Comparison of ENCODE assay signal across 15 cellular contexts in the genomic region with DNA sequence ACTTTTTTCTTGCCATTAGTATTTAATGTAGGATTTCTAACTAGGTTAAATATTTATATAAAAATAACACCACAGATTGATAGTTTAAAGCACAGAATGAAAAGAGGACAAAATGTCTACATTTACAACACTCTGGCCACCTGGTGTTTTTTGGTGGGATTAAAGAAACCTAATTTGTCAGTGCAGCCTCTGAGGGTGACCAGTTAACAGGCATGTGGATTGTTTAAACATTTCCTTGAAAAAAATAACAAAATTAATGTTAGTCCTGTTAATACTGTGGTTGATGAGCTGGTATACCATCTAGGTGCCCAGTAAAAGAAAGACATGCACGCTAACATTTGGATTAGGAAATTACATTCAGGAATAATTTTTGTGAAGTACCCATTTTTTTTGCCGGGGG. TPM values are rescaled to one million over a fixed set of nuclear protein-coding genes. Genes with fewer than 3 reads are reported as not detected.
DNase-seq lines count a peak whose midpoint lies in the region; ATAC-seq, FAIRE-seq and TF ChIP-seq lines count a peak whose summit lies in the region.
"Had no signal": no experiment of that assay in that cellular context is flagged by ENCODE, and none has a peak within 500 bp of the region (broad histone marks: within the 10 kb centered on the region; RNA-seq: fewer than 3 reads in every experiment).

No MANE protein-coding gene starts in this region.

- no peak for TF ChIP-seq POLR2A in spleen (IDR thresholded peaks at IDR 0.05)

- CTCF ChIA-PET in T-cell (lab: Charles Lee), result no interaction called here

- no peak for DNase-seq in activated T-cell treated with anti-CD3 and anti-CD28 coated beads, Interleukin-2, amount 50 U/mL, for 72 hours
- no peak for DNase-seq in activated T-cell treated with anti-CD3 and anti-CD28 coated beads, Interleukin-2, amount 50 U/mL, for 48 hours
- DNase-seq in T-cell (no peak), fibroblast of villous mesenchyme (ENCODE audit: low read depth) (peak; percentile 64), spleen (no peak), SK-N-DZ (ENCODE audit: low spot score) (no peak), GM19239 (ENCODE audit: insufficient read length, low spot score) (no peak)
- DNase-seq: activated CD8-positive, alpha-beta memory T cell treated with anti-CD3 and anti-CD28 coated beads, Interleukin-2, amount 10 ng/mL, durations not matched to agents 7 days and 5 days; activated naive CD8-positive, alpha-beta T cell treated with anti-CD3 and anti-CD28 coated beads, Interleukin-2, amount 10 ng/mL, durations not matched to agents 7 days and 5 days; COR-L47; NCI-H1092 treated with DMSO at 0.1 percent for 48 hours; NCI-H82; WERI-Rb-1 had no signal

- intact Hi-C loops in spleen (cut with DNase I; ENCODE audit: low total_unique reads), result no loop called here

- no peaks in the 10 kb centered on the region for H3K27me3 Mint-ChIP-seq in activated T-cell treated with anti-CD3 and anti-CD28 coated beads, Interleukin-2, amount 50 U/mL, for 72 hours (ENCODE audit: low read depth)
- no peaks in the 10 kb centered on the region for H3K27me3 Mint-ChIP-seq in T-cell
- H3K27me3 Mint-ChIP-seq: activated CD8-positive, alpha-beta memory T cell treated with anti-CD3 and anti-CD28 coated beads, Interleukin-2, amount 10 ng/mL, durations not matched to agents 7 days and 5 days; activated naive CD8-positive, alpha-beta T cell treated with anti-CD3 and anti-CD28 coated beads, Interleukin-2, amount 10 ng/mL, durations not matched to agents 7 days and 5 days had no signal

- peaks cover 46% of the 10 kb centered on the region for H3K4me1 Mint-ChIP-seq in activated T-cell treated with anti-CD3 and anti-CD28 coated beads, Interleukin-2, amount 50 U/mL, for 72 hours (ENCODE audit: low read depth)
- peaks cover 45 to 56% (median 53%) of the 10 kb centered on the region in 3 donors for H3K4me1 Mint-ChIP-seq in T-cell

- peaks cover 17 to 36% of the 10 kb centered on the region in 2 donors for H3K36me3 Mint-ChIP-seq in activated T-cell treated with anti-CD3 and anti-CD28 coated beads, Interleukin-2, amount 50 U/mL, for 72 hours (ENCODE audit: insufficient read depth in 2 of 2)
- peaks cover 50% of the 10 kb centered on the region for H3K36me3 Mint-ChIP-seq in T-cell

- H3K36me3 ChIP-seq in spleen, result peaks cover 0 to 93% (median 37%) of the 10 kb centered on the region in 6 donors

- peak overlapping the region in 1 of 2 donors; percentile 17 for H3K4me3 Mint-ChIP-seq in activated T-cell treated with anti-CD3 and anti-CD28 coated beads, Interleukin-2, amount 50 U/mL, for 72 hours
- H3K4me3 Mint-ChIP-seq in T-cell, result peak overlapping the region in 1 of 3 donors; percentile 42
- H3K4me3 Mint-ChIP-seq: activated CD8-positive, alpha-beta memory T cell treated with anti-CD3 and anti-CD28 coated beads, Interleukin-2, amount 10 ng/mL, durations not matched to agents 7 days and 5 days; activated naive CD8-positive, alpha-beta T cell treated with anti-CD3 and anti-CD28 coated beads, Interleukin-2, amount 10 ng/mL, durations not matched to agents 7 days and 5 days had no signal

- H3K9me3 Mint-ChIP-seq in activated T-cell treated with anti-CD3 and anti-CD28 coated beads, Interleukin-2, amount 50 U/mL, for 72 hours, result no peaks in the 10 kb centered on the region
- no peaks in the 10 kb centered on the region for H3K9me3 Mint-ChIP-seq in T-cell
- H3K9me3 Mint-ChIP-seq: activated naive CD8-positive, alpha-beta T cell treated with anti-CD3 and anti-CD28 coated beads, Interleukin-2, amount 10 ng/mL, durations not matched to agents 7 days and 5 days had no signal

- TF ChIP-seq CTCF in fibroblast of villous mesenchyme (IDR thresholded peaks at IDR 0.05; ENCODE audit: insufficient read depth, low read depth, low read length), result no peak
- no peak for TF ChIP-seq CTCF in spleen (IDR thresholded peaks at IDR 0.05 in 8 of 11, conservative IDR thresholded peaks at IDR 0.05 in 3 of 11)

- ATAC-seq in activated T-cell treated with anti-CD3 and anti-CD28 coated beads, Interleukin-2, amount 50 U/mL, for 72 hours (replicated peaks in 1 of 2), result no peak
- ATAC-seq in T-cell (replicated peaks in 1 of 4) (no peak), GM19324 (IDR thresholded peaks at IDR 0.05; ENCODE audit: low FRiP score, unreplicated experiment) (no peak)
- ATAC-seq: activated CD8-positive, alpha-beta memory T cell treated with anti-CD3 and anti-CD28 coated beads, Interleukin-2, amount 10 ng/mL, durations not matched to agents 7 days and 5 days had no signal

- H3K27ac Mint-ChIP-seq in activated T-cell treated with anti-CD3 and anti-CD28 coated beads, Interleukin-2, amount 50 U/mL, for 72 hours, result peak overlapping the region; percentile 40
- H3K27ac Mint-ChIP-seq in T-cell, result peak overlapping the region; percentile 52 to 66
- H3K27ac Mint-ChIP-seq: activated CD8-positive, alpha-beta memory T cell treated with anti-CD3 and anti-CD28 coated beads, Interleukin-2, amount 10 ng/mL, durations not matched to agents 7 days and 5 days had no signal

- peak overlapping the region in 7 of 8 donors; percentile 42 to 81 (median 60) for H3K27ac ChIP-seq in spleen
- H3K27ac ChIP-seq: cardiac muscle cell, WERI-Rb-1 had no signal

- H3K4me3 ChIP-seq in fibroblast of villous mesenchyme (ENCODE audit: low read depth, low read length), result no peak overlapping the region
- no peak overlapping the region for H3K4me3 ChIP-seq in spleen
- H3K4me3 ChIP-seq: cardiac muscle cell had no signal

- POLR2A ChIA-PET in T-cell (lab: Charles Lee), result no interaction called here

- peaks cover 27 to 93% (median 42%) of the 10 kb centered on the region in 6 donors for H3K4me1 ChIP-seq in spleen

- no peak for FAIRE-seq in GM19239 (lab: Jason Lieb, UNC)

- 85 to 95% (median 86%) methylated on average over 2 of the region's 2 CpGs for WGBS in spleen, 5 donors

- H3K9me3 ChIP-seq in spleen, result no peaks in the 10 kb centered on the region

- no peaks in the 10 kb centered on the region for H3K27me3 ChIP-seq in spleen (replicated peaks in 1 of 7)
- H3K27me3 ChIP-seq: cardiac muscle cell had no signal

RNA-seq across cellular contexts. Expression of a gene that starts 8.8 kb away (rescaled TPM):
- total RNA-seq in activated T-cell treated with anti-CD3 and anti-CD28 coated beads, Interleukin-2, amount 50 U/mL, for 72 hours, result 10 to 100 TPM; 19.0 to 19.9 TPM
- total RNA-seq in T-cell (10 to 100 TPM; 22.2 to 34.2 (median 25.6) TPM), fibroblast of villous mesenchyme (6.8 and 7.3 TPM in 2 replicates), spleen (10 to 100 TPM; 15.9 to 35.3 (median 28.6) TPM)
- 10 to 100 TPM in 1 of 3 donors, 1 to 10 TPM in 2; 4.6 to 11.9 (median 8.9) TPM for polyA plus RNA-seq in spleen
- 6.4 and 7.0 TPM in 2 replicates for polyA plus RNA-seq in SK-N-DZ (2014; cell fraction: cytosol; rRNA removed)
- 14.4 and 19.5 TPM in 2 replicates for polyA plus RNA-seq in SK-N-DZ (2014; cell fraction: nucleus; rRNA removed)
